ENCODE assay signal across 18 cellular contexts in genomic region chr2:65922030-65922429, GRCh38.
DNase-seq lines count a peak whose midpoint lies in the region; ATAC-seq and TF ChIP-seq lines count a peak whose summit lies in the region.
"Had no signal": no experiment of that assay in that cellular context is flagged by ENCODE, and none has a peak within 500 bp of the region (broad histone marks: within the 10 kb centered on the region; RNA-seq: fewer than 3 reads in every experiment).

No MANE protein-coding gene starts in this region.

- H3K27ac ChIP-seq in gastrocnemius medialis, result no peak overlapping the region
- H3K27ac ChIP-seq: ovary, tibial artery, WERI-Rb-1 had no signal

- CTCF ChIA-PET in Calu3 (lab: Charles Lee), result no interaction called here

- H3K4me1 Mint-ChIP-seq in stimulated activated naive B cell treated with anti-CD40 and anti-IgM and Interleukin-4, amounts not matched to agents 10 μg/mL and 1 μg/mL and 100 μg/mL, for 72 hours, result no peaks in the 10 kb centered on the region
- H3K4me1 Mint-ChIP-seq in Calu3 (ENCODE audit: low read depth, unreplicated experiment), result no peaks in the 10 kb centered on the region

- H3K36me3 Mint-ChIP-seq in stimulated activated naive B cell treated with anti-CD40 and anti-IgM and Interleukin-4, amounts not matched to agents 10 μg/mL and 1 μg/mL and 100 μg/mL, for 72 hours, result no peaks in the 10 kb centered on the region
- H3K36me3 Mint-ChIP-seq in Calu3 (ENCODE audit: insufficient read depth, unreplicated experiment), result no peaks in the 10 kb centered on the region

- DNase-seq in mucosa of descending colon (peak in 1 of 3 donors; percentile 6), gastrocnemius medialis (no peak), Calu3 (no peak), nucleus accumbens (lab: John Stamatoyannopoulos, UW) (no peak)
- DNase-seq in stimulated activated naive B cell treated with anti-CD40 and anti-IgM and Interleukin-4, amounts not matched to agents 10 μg/mL and 1 μg/mL and 100 μg/mL, for 72 hours, result no peak
- DNase-seq: activated effector memory CD4-positive, alpha-beta T cell treated with Interleukin-2 at 50 U/mL for 16 hours; amygdala; DMS53; left ventricle myocardium superior; NCI-H2081 treated with DMSO at 0.1 percent for 48 hours; NCI-H748 treated with DMSO at 0.1 percent for 48 hours; ovary; stimulated activated CD4-positive, alpha-beta T cell treated with anti-CD3 and anti-CD28 coated beads, Interleukin-4, amount 100 ng/mL, for 1 hour; WERI-Rb-1 had no signal

- H3K27me3 ChIP-seq in gastrocnemius medialis, result no peaks in the 10 kb centered on the region
- H3K27me3 ChIP-seq: ovary, tibial artery had no signal

- H3K4me1 ChIP-seq in mucosa of descending colon (ENCODE audit: low read depth) (no peaks in the 10 kb centered on the region), gastrocnemius medialis (no peaks in the 10 kb centered on the region)

- peaks cover 2 to 3% of the 10 kb centered on the region in 2 donors for H3K9me3 Mint-ChIP-seq in stimulated activated naive B cell treated with anti-CD40 and anti-IgM and Interleukin-4, amounts not matched to agents 10 μg/mL and 1 μg/mL and 100 μg/mL, for 72 hours
- peaks cover under 1% of the 10 kb centered on the region for H3K9me3 Mint-ChIP-seq in Calu3 (ENCODE audit: low read depth, unreplicated experiment)

- no peak overlapping the region for H3K27ac Mint-ChIP-seq in stimulated activated naive B cell treated with anti-CD40 and anti-IgM and Interleukin-4, amounts not matched to agents 10 μg/mL and 1 μg/mL and 100 μg/mL, for 72 hours
- H3K27ac Mint-ChIP-seq in Calu3 (ENCODE audit: unreplicated experiment), result no peak overlapping the region

- in situ Hi-C loops in gastrocnemius medialis (cut with MboI; ENCODE audit: low sequenced_read_pairs in 4 of 4), result no loop called here

- no peak for TF ChIP-seq POLR2A in gastrocnemius medialis (IDR thresholded peaks at IDR 0.05)

- ATAC-seq in GM19328 (IDR thresholded peaks at IDR 0.05; ENCODE audit: unreplicated experiment), result peak; percentile 58
- ATAC-seq in HG02642 (IDR thresholded peaks at IDR 0.05; ENCODE audit: poor library complexity, unreplicated experiment), result peak; percentile 77
- ATAC-seq in HG03439 (IDR thresholded peaks at IDR 0.05; ENCODE audit: unreplicated experiment), result peak; percentile 56
- ATAC-seq in mucosa of descending colon, result peak; percentile 76
- ATAC-seq in gastrocnemius medialis, result no peak
- no peak for ATAC-seq in stimulated activated naive B cell treated with anti-CD40 and anti-IgM and Interleukin-4, amounts not matched to agents 10 μg/mL and 1 μg/mL and 100 μg/mL, for 72 hours (replicated peaks)

- BruUV-seq in Calu3 (replicated peaks; lab: Mats Ljungman, UMichigan), result no TSS peak

- H3K9me3 ChIP-seq in mucosa of descending colon (no peaks in the 10 kb centered on the region), gastrocnemius medialis (no peaks in the 10 kb centered on the region)
- H3K9me3 ChIP-seq: ovary, tibial artery had no signal

- peaks cover 0 to 9% of the 10 kb centered on the region in 2 donors for H3K27me3 Mint-ChIP-seq in stimulated activated naive B cell treated with anti-CD40 and anti-IgM and Interleukin-4, amounts not matched to agents 10 μg/mL and 1 μg/mL and 100 μg/mL, for 72 hours
- peaks cover 44% of the 10 kb centered on the region for H3K27me3 Mint-ChIP-seq in Calu3 (ENCODE audit: unreplicated experiment)

- H3K4me3 ChIP-seq in mucosa of descending colon (no peak overlapping the region), gastrocnemius medialis (no peak overlapping the region)
- H3K4me3 ChIP-seq: ovary, tibial artery had no signal

- H3K4me3 Mint-ChIP-seq in stimulated activated naive B cell treated with anti-CD40 and anti-IgM and Interleukin-4, amounts not matched to agents 10 μg/mL and 1 μg/mL and 100 μg/mL, for 72 hours, result no peak overlapping the region
- H3K4me3 Mint-ChIP-seq in Calu3 (ENCODE audit: low read depth, unreplicated experiment), result no peak overlapping the region

- intact Hi-C loops in mucosa of descending colon (cut with DNase I, micrococcal nuclease) (no loop called here), gastrocnemius medialis (cut with DNase I; ENCODE audit: low total_unique reads) (no loop called here), Calu3 (cut with micrococcal nuclease; ENCODE audit: unreplicated experiment) (no loop called here)

- TF ChIP-seq CTCF in mucosa of descending colon (IDR thresholded peaks at IDR 0.05), result no peak
- TF ChIP-seq CTCF in gastrocnemius medialis (IDR thresholded peaks at IDR 0.05 in 4 of 5, conservative IDR thresholded peaks at IDR 0.05 in 1 of 5), result no peak
- TF ChIP-seq CTCF in Calu3 (IDR thresholded peaks at IDR 0.05; ENCODE audit: unreplicated experiment), result no peak

- H3K36me3 ChIP-seq in mucosa of descending colon (ENCODE audit: low read depth) (no peaks in the 10 kb centered on the region), gastrocnemius medialis (no peaks in the 10 kb centered on the region)
- H3K36me3 ChIP-seq: ovary, tibial artery, WERI-Rb-1 had no signal

Comparison
In these comparisons a context has a peak if more than half of its experiments do, and no peak if none do; other contexts are left out.
1. ATAC-seq: peak in GM19328 (single experiment), HG02642 (single experiment), HG03439 (single experiment) and mucosa of descending colon (single experiment); none in gastrocnemius medialis (0 of 2) and stimulated activated naive B cell treated with anti-CD40 and anti-IgM and Interleukin-4, amounts not matched to agents 10 μg/mL and 1 μg/mL and 100 μg/mL, for 72 hours (0 of 2).